ENCODE assay signal across 16 cellular contexts in the genomic region with DNA sequence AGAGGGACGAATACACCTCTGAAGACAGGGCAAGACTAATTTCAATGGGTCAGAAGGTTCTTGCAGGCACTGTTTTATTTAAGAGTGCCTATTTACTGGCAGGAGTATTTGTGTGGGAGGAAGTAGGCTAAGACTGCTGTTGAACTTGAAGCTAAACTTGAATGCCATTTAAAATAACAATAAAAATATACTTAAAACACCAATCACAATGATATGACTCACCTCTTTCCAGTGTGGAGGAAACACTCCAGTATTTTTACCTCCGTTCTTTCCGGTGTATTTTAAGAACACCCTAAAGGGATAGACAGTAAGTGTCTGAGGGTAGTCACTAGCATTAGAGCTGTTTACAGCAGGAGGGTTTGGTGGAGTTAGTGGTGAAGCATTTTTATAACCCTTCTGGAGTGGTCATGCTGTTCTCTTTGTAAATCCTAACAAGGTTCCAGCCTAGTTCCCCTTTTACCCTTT. TPM values are rescaled to one million over a fixed set of nuclear protein-coding genes. Genes with fewer than 3 reads are reported as not detected.
A peak's percentile ranks its signal among the peaks of the same experiment; 100 is the strongest.
DNase-seq lines count a peak whose midpoint lies in the region; ATAC-seq, FAIRE-seq and TF ChIP-seq lines count a peak whose summit lies in the region.
"Had no signal": no experiment of that assay in that cellular context is flagged by ENCODE, and none has a peak within 500 bp of the region (broad histone marks: within the 10 kb centered on the region; RNA-seq: fewer than 3 reads in every experiment).

No MANE protein-coding gene starts in this region.

- H3K4me1 Mint-ChIP-seq in activated naive CD8-positive, alpha-beta T cell (ENCODE audit: low read depth) = peaks cover 13% of the 10 kb centered on the region
- H3K4me1 Mint-ChIP-seq in activated naive CD8-positive, alpha-beta T cell treated with anti-CD3 and anti-CD28 coated beads for 36 hours = peaks cover 20% of the 10 kb centered on the region
- H3K4me1 Mint-ChIP-seq in astrocyte (ENCODE audit: low read depth, unreplicated experiment) = peaks cover 12% of the 10 kb centered on the region
- H3K4me1 Mint-ChIP-seq in activated CD8-positive, alpha-beta T cell treated with anti-CD3 and anti-CD28 coated beads, Interleukin-2, amount 10 ng/mL, durations not matched to agents 7 days and 5 days (ENCODE audit: low read depth) = peaks cover 5% of the 10 kb centered on the region
- H3K4me1 Mint-ChIP-seq: activated T-helper 17 cell treated with anti-CD3 and anti-CD28 coated beads, Interleukin-2, amount 50 U/mL, for 72 hours; memory B cell had no signal

- peaks cover 53% of the 10 kb centered on the region for H3K27me3 Mint-ChIP-seq in activated naive CD8-positive, alpha-beta T cell
- H3K27me3 Mint-ChIP-seq in activated naive CD8-positive, alpha-beta T cell treated with anti-CD3 and anti-CD28 coated beads for 36 hours = peaks cover 96% of the 10 kb centered on the region
- peaks cover 89% of the 10 kb centered on the region for H3K27me3 Mint-ChIP-seq in astrocyte (ENCODE audit: low read depth, unreplicated experiment)
- H3K27me3 Mint-ChIP-seq in activated CD8-positive, alpha-beta T cell treated with anti-CD3 and anti-CD28 coated beads, Interleukin-2, amount 10 ng/mL, durations not matched to agents 7 days and 5 days (ENCODE audit: low read depth) = peaks cover 80% of the 10 kb centered on the region

- H4K20me1 ChIP-seq in astrocyte (ENCODE audit: insufficient read depth, low read length) = no peaks in the 10 kb centered on the region

- no peaks in the 10 kb centered on the region for H3K36me3 Mint-ChIP-seq in activated naive CD8-positive, alpha-beta T cell
- no peaks in the 10 kb centered on the region for H3K36me3 Mint-ChIP-seq in activated naive CD8-positive, alpha-beta T cell treated with anti-CD3 and anti-CD28 coated beads for 36 hours
- no peaks in the 10 kb centered on the region for H3K36me3 Mint-ChIP-seq in astrocyte (ENCODE audit: low read depth, unreplicated experiment)
- no peaks in the 10 kb centered on the region for H3K36me3 Mint-ChIP-seq in activated CD8-positive, alpha-beta T cell treated with anti-CD3 and anti-CD28 coated beads, Interleukin-2, amount 10 ng/mL, durations not matched to agents 7 days and 5 days (ENCODE audit: low read depth)
- H3K36me3 Mint-ChIP-seq: memory B cell had no signal

- H3K4me2 ChIP-seq in astrocyte (ENCODE audit: low read length) = peak overlapping the region; percentile 75

- H3K36me3 ChIP-seq in astrocyte (ENCODE audit: insufficient read depth, low read length) = no peaks in the 10 kb centered on the region
- H3K36me3 ChIP-seq in lung (ENCODE audit: control insufficient read depth in 2 of 2, insufficient read depth in 2 of 2, low read length in 2 of 2) = no peaks in the 10 kb centered on the region
- no peaks in the 10 kb centered on the region for H3K36me3 ChIP-seq in testis (ENCODE audit: low read depth, missing control alignments)
- H3K36me3 ChIP-seq: upper lobe of left lung had no signal

- H3K27ac ChIP-seq in astrocyte (ENCODE audit: low read depth, low read length) (no peak overlapping the region), lung (ENCODE audit: low read depth in 1 of 2, low read length in 1 of 2) (no peak overlapping the region), testis (peak overlapping the region in 1 of 2 donors; percentile 76)
- H3K27ac ChIP-seq: upper lobe of left lung had no signal

- H3K27me3 ChIP-seq in astrocyte (ENCODE audit: insufficient read depth, low read length) (peaks cover 57% of the 10 kb centered on the region), lung (ENCODE audit: control insufficient read depth, insufficient read depth) (peaks cover 23% of the 10 kb centered on the region), testis (no peaks in the 10 kb centered on the region)

- H3K4me1 ChIP-seq in astrocyte (ENCODE audit: insufficient read depth, low read length) (no peaks in the 10 kb centered on the region), lung (ENCODE audit: control insufficient read depth in 2 of 2, insufficient read depth in 2 of 2, low read length in 2 of 2) (peaks cover 0 to 10% of the 10 kb centered on the region in 2 donors), testis (peaks cover 28% of the 10 kb centered on the region)

- no peak overlapping the region for H2AFZ ChIP-seq in astrocyte (ENCODE audit: low read depth, low read length)

- H3K4me3 Mint-ChIP-seq in activated naive CD8-positive, alpha-beta T cell = peak overlapping the region; percentile 28
- no peak overlapping the region for H3K4me3 Mint-ChIP-seq in activated naive CD8-positive, alpha-beta T cell treated with anti-CD3 and anti-CD28 coated beads for 36 hours
- no peak overlapping the region for H3K4me3 Mint-ChIP-seq in astrocyte (ENCODE audit: unreplicated experiment)
- H3K4me3 Mint-ChIP-seq in activated CD8-positive, alpha-beta T cell treated with anti-CD3 and anti-CD28 coated beads, Interleukin-2, amount 10 ng/mL, durations not matched to agents 7 days and 5 days = no peak overlapping the region
- H3K4me3 Mint-ChIP-seq: activated T-helper 17 cell treated with anti-CD3 and anti-CD28 coated beads, Interleukin-2, amount 50 U/mL, for 72 hours had no signal

- TF ChIP-seq POLR2A in testis (IDR thresholded peaks at IDR 0.05) = no peak

- no peak for FAIRE-seq in astrocyte (lab: Jason Lieb, UNC)
- FAIRE-seq: frontal cortex had no signal

- H3K4me3 ChIP-seq in astrocyte (ENCODE audit: insufficient read depth, low read depth, low read length) (no peak overlapping the region), lung (no peak overlapping the region), testis (peak overlapping the region; percentile 48 to 60)

- CTCF ChIA-PET in activated CD8-positive, alpha-beta T cell treated with anti-CD3 and anti-CD28 coated beads, Interleukin-2, amount 10 ng/mL, durations not matched to agents 7 days and 5 days (lab: Charles Lee) = interaction anchor here (0.7 to 1.7 kb wide), 3 partner anchors 9 to 376 kb away, joined by 3 to 4 read pairs (median 4); no protein-coding TSS in a partner anchor

- POLR2A ChIA-PET in activated CD8-positive, alpha-beta T cell treated with anti-CD3 and anti-CD28 coated beads, Interleukin-2, amount 10 ng/mL, durations not matched to agents 7 days and 5 days (lab: Charles Lee) = no interaction called here

- 12 to 13% methylated on average over 3 of the region's 3 CpGs for WGBS in lung, 2 donors
- WGBS in testis, 2 donors = 34 to 36% methylated on average over 3 of the region's 3 CpGs

- intact Hi-C loops in testis (cut with DNase I; ENCODE audit: low total_unique reads) = no loop called here

- ATAC-seq in lung (ENCODE audit: insufficient read depth, low FRiP score) = peak; percentile 10
- ATAC-seq in activated CD8-positive, alpha-beta T cell treated with anti-CD3 and anti-CD28 coated beads, Interleukin-2, amount 10 ng/mL, durations not matched to agents 7 days and 5 days = no peak
- ATAC-seq: activated T-helper 17 cell treated with anti-CD3 and anti-CD28 coated beads, Interleukin-2, amount 50 U/mL, for 72 hours had no signal

- no peak overlapping the region for H3K27ac Mint-ChIP-seq in activated naive CD8-positive, alpha-beta T cell
- no peak overlapping the region for H3K27ac Mint-ChIP-seq in activated naive CD8-positive, alpha-beta T cell treated with anti-CD3 and anti-CD28 coated beads for 36 hours
- H3K27ac Mint-ChIP-seq in astrocyte (ENCODE audit: unreplicated experiment) = no peak overlapping the region
- no peak overlapping the region for H3K27ac Mint-ChIP-seq in activated CD8-positive, alpha-beta T cell treated with anti-CD3 and anti-CD28 coated beads, Interleukin-2, amount 10 ng/mL, durations not matched to agents 7 days and 5 days
- H3K27ac Mint-ChIP-seq: activated T-helper 17 cell treated with anti-CD3 and anti-CD28 coated beads, Interleukin-2, amount 50 U/mL, for 72 hours; memory B cell had no signal

- H3K79me2 ChIP-seq in astrocyte (ENCODE audit: insufficient read depth, low read length) = no peaks in the 10 kb centered on the region

- no peaks in the 10 kb centered on the region for H3K9me3 Mint-ChIP-seq in activated naive CD8-positive, alpha-beta T cell (ENCODE audit: low read depth)
- no peaks in the 10 kb centered on the region for H3K9me3 Mint-ChIP-seq in activated naive CD8-positive, alpha-beta T cell treated with anti-CD3 and anti-CD28 coated beads for 36 hours
- peaks cover 12% of the 10 kb centered on the region for H3K9me3 Mint-ChIP-seq in astrocyte (ENCODE audit: unreplicated experiment)
- H3K9me3 Mint-ChIP-seq in activated CD8-positive, alpha-beta T cell treated with anti-CD3 and anti-CD28 coated beads, Interleukin-2, amount 10 ng/mL, durations not matched to agents 7 days and 5 days (ENCODE audit: insufficient read depth) = no peaks in the 10 kb centered on the region
- H3K9me3 Mint-ChIP-seq: activated T-helper 17 cell treated with anti-CD3 and anti-CD28 coated beads, Interleukin-2, amount 50 U/mL, for 72 hours; memory B cell had no signal

- H3K9me3 ChIP-seq in astrocyte (ENCODE audit: insufficient read depth, low read depth, low read length) = no peaks in the 10 kb centered on the region
- peaks cover 0 to 9% of the 10 kb centered on the region in 2 donors for H3K9me3 ChIP-seq in lung (ENCODE audit: control insufficient read depth in 2 of 2, insufficient read depth in 1 of 2, low read length in 1 of 2)
- no peaks in the 10 kb centered on the region for H3K9me3 ChIP-seq in testis
- H3K9me3 ChIP-seq: upper lobe of left lung had no signal

- no peak overlapping the region for H3K9ac ChIP-seq in astrocyte (ENCODE audit: low read length)

- TF ChIP-seq CTCF in astrocyte (IDR thresholded peaks at IDR 0.05; ENCODE audit: insufficient read depth, low read depth, low read length) = no peak
- no peak for TF ChIP-seq CTCF in lung (IDR thresholded peaks at IDR 0.05; ENCODE audit: control extremely low read depth, extremely low read depth)
- no peak for TF ChIP-seq CTCF in testis (IDR thresholded peaks at IDR 0.05)

- no peak for DNase-seq in activated naive CD8-positive, alpha-beta T cell treated with anti-CD3 and anti-CD28 coated beads for 36 hours
- DNase-seq in astrocyte (ENCODE audit: low read depth) (peak; percentile 63), lung (ENCODE audit: low spot score) (no peak), testis (no peak), MV-4-11 (lab: John Stamatoyannopoulos, UW) (no peak)
- DNase-seq in activated CD8-positive, alpha-beta T cell treated with anti-CD3 and anti-CD28 coated beads, Interleukin-2, amount 10 ng/mL, durations not matched to agents 7 days and 5 days = no peak
- no peak for DNase-seq in stimulated activated CD4-positive, alpha-beta T cell treated with anti-CD3 and anti-CD28 coated beads, Interleukin-1b, Interleukin-23, amount 100 ng/mL, for 48 hours
- DNase-seq: activated CD4-positive, alpha-beta T cell treated with anti-CD3 and anti-CD28 coated beads for 1 hour; NCI-H1092; SIG-M5 had no signal

RNA-seq across cellular contexts. Expression of a gene that starts 9.6 kb away (rescaled TPM):
- not detected for total RNA-seq in activated naive CD8-positive, alpha-beta T cell treated with anti-CD3 and anti-CD28 coated beads for 36 hours
- not detected in 2 replicates for total RNA-seq in astrocyte
- 1 to 10 TPM in 1 of 2 donors, under 1 TPM in 1; 0.40 to 2.5 TPM for total RNA-seq in lung
- 1 to 10 TPM in 1 of 2 donors, under 1 TPM in 1; 0.90 to 3.2 TPM for polyA plus RNA-seq in lung
- total RNA-seq in testis = 1 to 10 TPM; 5.5 to 7.6 TPM
- polyA plus RNA-seq in testis (ENCODE audit: insufficient read depth, low read depth, low replicate concordance) = 1.8 TPM
- not detected for total RNA-seq in activated CD8-positive, alpha-beta T cell treated with anti-CD3 and anti-CD28 coated beads, Interleukin-2, amount 10 ng/mL, durations not matched to agents 7 days and 5 days
- total RNA-seq: activated T-helper 17 cell treated with anti-CD3 and anti-CD28 coated beads, Interleukin-2, amount 50 U/mL, for 72 hours; frontal cortex had no signal

RNA-seq across cellular contexts. Expression of a gene that starts 21.7 kb away (rescaled TPM):
- not detected for total RNA-seq in activated naive CD8-positive, alpha-beta T cell treated with anti-CD3 and anti-CD28 coated beads for 36 hours
- total RNA-seq in astrocyte = not detected in 2 replicates
- 1 to 10 TPM; 1.1 to 2.5 TPM for total RNA-seq in lung
- under 1 TPM; 0.07 to 0.18 TPM for polyA plus RNA-seq in lung
- total RNA-seq in testis = 10 to 100 TPM; 14.0 to 22.3 TPM
- polyA plus RNA-seq in testis (ENCODE audit: insufficient read depth, low read depth, low replicate concordance) = 2.7 TPM
- not detected for total RNA-seq in activated CD8-positive, alpha-beta T cell treated with anti-CD3 and anti-CD28 coated beads, Interleukin-2, amount 10 ng/mL, durations not matched to agents 7 days and 5 days
- total RNA-seq: activated T-helper 17 cell treated with anti-CD3 and anti-CD28 coated beads, Interleukin-2, amount 50 U/mL, for 72 hours; frontal cortex; pulmonary artery endothelial cell had no signal

RNA-seq across cellular contexts. Expression of a gene that starts 27.5 kb away (rescaled TPM):
- total RNA-seq in activated naive CD8-positive, alpha-beta T cell treated with anti-CD3 and anti-CD28 coated beads for 36 hours = not detected
- not detected in 2 replicates for total RNA-seq in astrocyte
- total RNA-seq in lung = 1 to 10 TPM in 1 of 2 donors, under 1 TPM in 1; 0.74 to 1.1 TPM
- under 1 TPM; 0.12 to 0.23 TPM for polyA plus RNA-seq in lung
- 10 to 100 TPM; 11.5 to 13.3 TPM for total RNA-seq in testis
- 2.7 TPM for polyA plus RNA-seq in testis (ENCODE audit: insufficient read depth, low read depth, low replicate concordance)
- not detected for total RNA-seq in activated CD8-positive, alpha-beta T cell treated with anti-CD3 and anti-CD28 coated beads, Interleukin-2, amount 10 ng/mL, durations not matched to agents 7 days and 5 days
- total RNA-seq: activated T-helper 17 cell treated with anti-CD3 and anti-CD28 coated beads, Interleukin-2, amount 50 U/mL, for 72 hours; frontal cortex; pulmonary artery endothelial cell had no signal

RNA-seq across cellular contexts. Expression of a gene that starts 49.3 kb away (rescaled TPM):
- total RNA-seq in activated naive CD8-positive, alpha-beta T cell treated with anti-CD3 and anti-CD28 coated beads for 36 hours = not detected
- total RNA-seq in astrocyte (not detected in 2 replicates), lung (1 to 10 TPM; 1.2 to 1.6 TPM), testis (10 to 100 TPM; 39.8 to 41.2 TPM)
- polyA plus RNA-seq in lung (under 1 TPM; 0.34 to 0.85 TPM), testis (ENCODE audit: insufficient read depth, low read depth, low replicate concordance) (36.6 TPM)
- total RNA-seq in activated CD8-positive, alpha-beta T cell treated with anti-CD3 and anti-CD28 coated beads, Interleukin-2, amount 10 ng/mL, durations not matched to agents 7 days and 5 days = not detected
- total RNA-seq: activated T-helper 17 cell treated with anti-CD3 and anti-CD28 coated beads, Interleukin-2, amount 50 U/mL, for 72 hours; frontal cortex; pulmonary artery endothelial cell had no signal

RNA-seq across cellular contexts. Expression of a gene that starts 56.3 kb away (rescaled TPM):
- not detected for total RNA-seq in activated naive CD8-positive, alpha-beta T cell treated with anti-CD3 and anti-CD28 coated beads for 36 hours
- total RNA-seq in astrocyte (not detected in 2 replicates), lung (under 1 TPM; 0.65 to 0.80 TPM), testis (10 to 100 TPM; 15.7 to 21.2 TPM)
- polyA plus RNA-seq in lung (under 1 TPM; 0.29 to 0.37 TPM), testis (ENCODE audit: insufficient read depth, low read depth, low replicate concordance) (8.2 TPM)
- total RNA-seq in activated CD8-positive, alpha-beta T cell treated with anti-CD3 and anti-CD28 coated beads, Interleukin-2, amount 10 ng/mL, durations not matched to agents 7 days and 5 days = not detected
- total RNA-seq: activated T-helper 17 cell treated with anti-CD3 and anti-CD28 coated beads, Interleukin-2, amount 50 U/mL, for 72 hours; frontal cortex; pulmonary artery endothelial cell had no signal

Comparison
In these comparisons a context has a peak if more than half of its experiments do, and no peak if none do; other contexts are left out.
1. H3K4me3 ChIP-seq: peak in testis (2 of 2); none in astrocyte (single experiment) and lung (single experiment).
2. RNA of a gene that starts 21.7 kb away (total RNA-seq): 14.0 to 22.3 TPM in testis; 1.1 to 2.5 TPM in lung, not detected in activated naive CD8-positive, alpha-beta T cell treated with anti-CD3 and anti-CD28 coated beads for 36 hours, not detected in astrocyte and not detected in activated CD8-positive, alpha-beta T cell treated with anti-CD3 and anti-CD28 coated beads, Interleukin-2, amount 10 ng/mL, durations not matched to agents 7 days and 5 days; every median in the first group is over 4 times any median in the second.
3. RNA of a gene that starts 27.5 kb away (total RNA-seq): 11.5 to 13.3 TPM in testis; 0.74 to 1.1 TPM in lung, not detected in activated naive CD8-positive, alpha-beta T cell treated with anti-CD3 and anti-CD28 coated beads for 36 hours, not detected in astrocyte and not detected in activated CD8-positive, alpha-beta T cell treated with anti-CD3 and anti-CD28 coated beads, Interleukin-2, amount 10 ng/mL, durations not matched to agents 7 days and 5 days; every median in the first group is over 4 times any median in the second.